38 cellular contexts compared by ENCODE assay signal in genomic region chr14:44461811-44462210, GRCh38. TPM values are rescaled to one million over a fixed set of nuclear protein-coding genes. Genes with fewer than 3 reads are reported as not detected.
"Had no signal": no experiment of that assay in that cellular context is flagged by ENCODE, and none has a peak within 500 bp of the region (broad histone marks: within the 10 kb centered on the region; RNA-seq: fewer than 3 reads in every experiment).

No MANE protein-coding gene starts in this region.

- H3K27me3 ChIP-seq: adrenal gland, ascending aorta, body of pancreas, brain microvascular endothelial cell, breast epithelium, cardiac muscle cell had no signal

- DNase-seq: activated effector memory CD4-positive, alpha-beta T cell treated with anti-CD3 and anti-CD28 coated beads, Interleukin-2, amount 50 U/mL, for 16 hours; activated effector memory CD4-positive, alpha-beta T cell treated with Interleukin-2 at 50 U/mL for 16 hours; activated gamma-delta T cell; activated gamma-delta T cell treated with Interleukin-2 at 50 U/mL for 16 hours; activated naive CD4-positive, alpha-beta T cell; activated naive CD4-positive, alpha-beta T cell treated with anti-CD3 and anti-CD28 coated beads for 36 hours; activated naive CD4-positive, alpha-beta T cell treated with anti-CD3 and anti-CD28 coated beads, Interleukin-2, amount 10 ng/mL, durations not matched to agents 7 days and 5 days; activated naive CD4-positive, alpha-beta T cell treated with anti-CD3 and anti-CD28 coated beads, Interleukin-2, amount 50 U/mL, for 16 hours; activated naive CD4-positive, alpha-beta T cell treated with Interleukin-2 at 50 U/mL for 16 hours; activated naive CD8-positive, alpha-beta T cell treated with anti-CD3 and anti-CD28 coated beads for 36 hours; activated naive CD8-positive, alpha-beta T cell treated with anti-CD3 and anti-CD28 coated beads, Interleukin-2, amount 10 ng/mL, durations not matched to agents 7 days and 5 days; activated naive CD8-positive, alpha-beta T cell treated with anti-CD3 and anti-CD28 coated beads, Interleukin-2, amount 50 U/mL, for 24 hours; activated T-cell treated with anti-CD3 and anti-CD28 coated beads, Interleukin-2, amount 50 U/mL, for 24 hours; activated T-cell treated with anti-CD3 and anti-CD28 coated beads, Interleukin-2, amount 50 U/mL, for 4 hours; activated T-cell treated with anti-CD3 and anti-CD28 coated beads, Interleukin-2, amount 50 U/mL, for 48 hours; activated T-cell treated with anti-CD3 and anti-CD28 coated beads, Interleukin-2, amount 50 U/mL, for 72 hours; adrenal gland; amniotic stem cell; amygdala; anterior cingulate cortex; aorta; body of pancreas; brain microvascular endothelial cell; caudate nucleus; central memory CD4-positive, alpha-beta T cell; cerebellar nuclear complex had no signal

- H3K36me3 ChIP-seq: adrenal gland, ascending aorta, brain microvascular endothelial cell, breast epithelium, cardiac muscle cell had no signal

- ATAC-seq: activated naive CD4-positive, alpha-beta T cell treated with anti-CD3 and anti-CD28 coated beads, Interleukin-2, amount 50 U/mL, for 72 hours; activated naive CD8-positive, alpha-beta T cell treated with anti-CD3 and anti-CD28 coated beads, Interleukin-2, amount 50 U/mL, for 24 hours; activated T-cell treated with anti-CD3 and anti-CD28 coated beads, Interleukin-2, amount 50 U/mL, for 4 hours; activated T-cell treated with anti-CD3 and anti-CD28 coated beads, Interleukin-2, amount 50 U/mL, for 72 hours; activated T-helper 17 cell treated with anti-CD3 and anti-CD28 coated beads, Interleukin-2, amount 50 U/mL, for 72 hours; body of pancreas had no signal

- H3K4me1 ChIP-seq: adrenal gland, ascending aorta, body of pancreas, breast epithelium had no signal

- H3K4me3 ChIP-seq: adrenal gland, ascending aorta, body of pancreas, breast epithelium, cardiac muscle cell had no signal

- H3K9me3 ChIP-seq: adrenal gland, body of pancreas had no signal

- FAIRE-seq: astrocyte, bronchial epithelial cell had no signal

- H3K27ac ChIP-seq: adrenal gland, ascending aorta, body of pancreas, brain microvascular endothelial cell, breast epithelium, cardiac muscle cell had no signal

RNA-seq across cellular contexts. Expression of gene FSCB, which starts 45.3 kb away (rescaled TPM):
- total RNA-seq: activated naive CD4-positive, alpha-beta T cell treated with anti-CD3 and anti-CD28 coated beads for 36 hours; activated naive CD4-positive, alpha-beta T cell treated with anti-CD3 and anti-CD28 coated beads, Interleukin-2, amount 50 U/mL, for 72 hours; activated naive CD8-positive, alpha-beta T cell treated with anti-CD3 and anti-CD28 coated beads for 36 hours; activated naive CD8-positive, alpha-beta T cell treated with anti-CD3 and anti-CD28 coated beads, Interleukin-2, amount 10 ng/mL, durations not matched to agents 7 days and 5 days; activated T-cell treated with anti-CD3 and anti-CD28 coated beads, Interleukin-2, amount 50 U/mL, for 4 hours; activated T-cell treated with anti-CD3 and anti-CD28 coated beads, Interleukin-2, amount 50 U/mL, for 72 hours; activated T-helper 1 cell treated with anti-CD3 and anti-CD28 coated beads, Interleukin-12 subunit alpha, Interleukin-12 subunit beta, Interleukin-2, Interleukin-4 antibody, amounts not matched to agents 30 ng/mL and 10 ng/mL and 1 ng/mL, durations not matched to agents 14 hours and 24 hours and 36 hours; activated T-helper 17 cell treated with anti-CD3 and anti-CD28 coated beads, Interleukin-2, amount 50 U/mL, for 72 hours; activated T-helper 2 cell treated with anti-CD3 and anti-CD28 coated beads, Interferon-gamma antibody, Interleukin-2, Interleukin-4, amounts not matched to agents 10 μg/mL and 5 μg/mL and 100 μg/mL, durations not matched to agents 14 hours and 24 hours and 36 hours; aorta; ascending aorta; astrocyte; bronchial epithelial cell; cardiac muscle cell; cardiac septum; chondrocyte had no signal
- polyA plus RNA-seq: adipose tissue, adrenal gland, aorta, cardiac muscle cell had no signal
